11 cellular contexts compared by ENCODE assay signal in genomic region chr1:95953005-95953404, GRCh38.
DNase-seq lines count a peak whose midpoint lies in the region; ATAC-seq and TF ChIP-seq lines count a peak whose summit lies in the region.
"Had no signal": no experiment of that assay in that cellular context is flagged by ENCODE, and none has a peak within 500 bp of the region (broad histone marks: within the 10 kb centered on the region; RNA-seq: fewer than 3 reads in every experiment).

No MANE protein-coding gene starts in this region.

- H3K36me3 Mint-ChIP-seq in activated naive CD4-positive, alpha-beta T cell treated with anti-CD3 and anti-CD28 coated beads for 36 hours (ENCODE audit: low read depth), result no peaks in the 10 kb centered on the region
- no peaks in the 10 kb centered on the region for H3K36me3 Mint-ChIP-seq in naive thymus-derived CD4-positive, alpha-beta T cell

- H3K36me3 ChIP-seq in right lobe of liver (no peaks in the 10 kb centered on the region), ascending aorta (no peaks in the 10 kb centered on the region)
- H3K36me3 ChIP-seq in naive thymus-derived CD4-positive, alpha-beta T cell (ENCODE audit: control insufficient read depth in 2 of 3, insufficient read depth in 3 of 3, low read length in 3 of 3), result no peaks in the 10 kb centered on the region
- H3K36me3 ChIP-seq: neutrophil had no signal

- TF ChIP-seq POLR2A in right lobe of liver (IDR thresholded peaks at IDR 0.05), result no peak

- H3K9me3 ChIP-seq in right lobe of liver, result no peaks in the 10 kb centered on the region
- no peaks in the 10 kb centered on the region for H3K9me3 ChIP-seq in ascending aorta
- no peaks in the 10 kb centered on the region for H3K9me3 ChIP-seq in naive thymus-derived CD4-positive, alpha-beta T cell (ENCODE audit: control insufficient read depth in 2 of 3, low read length in 3 of 3)
- H3K9me3 ChIP-seq: neutrophil had no signal

- H3K4me3 Mint-ChIP-seq in activated naive CD4-positive, alpha-beta T cell treated with anti-CD3 and anti-CD28 coated beads for 36 hours, result no peak overlapping the region
- no peak overlapping the region for H3K4me3 Mint-ChIP-seq in naive thymus-derived CD4-positive, alpha-beta T cell

- H3K27ac Mint-ChIP-seq in activated naive CD4-positive, alpha-beta T cell treated with anti-CD3 and anti-CD28 coated beads for 36 hours, result no peak overlapping the region
- no peak overlapping the region for H3K27ac Mint-ChIP-seq in naive thymus-derived CD4-positive, alpha-beta T cell

- H3K27ac ChIP-seq in right lobe of liver, result no peak overlapping the region
- H3K27ac ChIP-seq in ascending aorta, result no peak overlapping the region
- H3K27ac ChIP-seq in naive thymus-derived CD4-positive, alpha-beta T cell (ENCODE audit: low read depth, low read length), result no peak overlapping the region
- H3K27ac ChIP-seq: neutrophil had no signal

- peaks cover 0 to 3% (median 0%) of the 10 kb centered on the region in 4 donors for H3K4me1 ChIP-seq in right lobe of liver
- H3K4me1 ChIP-seq in ascending aorta, result no peaks in the 10 kb centered on the region
- H3K4me1 ChIP-seq in naive thymus-derived CD4-positive, alpha-beta T cell (ENCODE audit: control insufficient read depth in 2 of 2, insufficient read depth in 2 of 2, low read length in 2 of 2), result no peaks in the 10 kb centered on the region

- ATAC-seq in right lobe of liver, result peak; percentile 93 to 97 (median 95)
- ATAC-seq in naive thymus-derived CD4-positive, alpha-beta T cell, result no peak

- TF ChIP-seq CTCF in LNCaP clone FGC (IDR thresholded peaks at IDR 0.05; ENCODE audit: control insufficient read depth, extremely low read depth, insufficient read depth) (peak; percentile 58), right lobe of liver (IDR thresholded peaks at IDR 0.05) (peak in 3 of 4 donors; percentile 17 to 44 (median 38)), GM10266 (IDR thresholded peaks at IDR 0.05; ENCODE audit: control insufficient read depth, insufficient read depth, low read depth, missing control alignments) (no peak), ascending aorta (IDR thresholded peaks at IDR 0.05) (peak in 1 of 3 experiments; percentile 8)

- H3K4me3 ChIP-seq in LNCaP clone FGC (ENCODE audit: low read depth, low read length), result no peak overlapping the region
- H3K4me3 ChIP-seq in right lobe of liver, result no peak overlapping the region
- H3K4me3 ChIP-seq in ascending aorta, result no peak overlapping the region
- H3K4me3 ChIP-seq in naive thymus-derived CD4-positive, alpha-beta T cell (ENCODE audit: low read length), result no peak overlapping the region

- no peaks in the 10 kb centered on the region for H3K27me3 ChIP-seq in right lobe of liver
- H3K27me3 ChIP-seq in ascending aorta, result no peaks in the 10 kb centered on the region
- H3K27me3 ChIP-seq in naive thymus-derived CD4-positive, alpha-beta T cell (ENCODE audit: control insufficient read depth in 2 of 2, insufficient read depth in 2 of 2, low read length in 2 of 2), result no peaks in the 10 kb centered on the region

- peaks cover 6% of the 10 kb centered on the region for H3K9me3 Mint-ChIP-seq in activated naive CD4-positive, alpha-beta T cell treated with anti-CD3 and anti-CD28 coated beads for 36 hours
- peaks cover 0 to 8% (median 3%) of the 10 kb centered on the region in 11 donors for H3K9me3 Mint-ChIP-seq in naive thymus-derived CD4-positive, alpha-beta T cell

- no peaks in the 10 kb centered on the region for H3K27me3 Mint-ChIP-seq in activated naive CD4-positive, alpha-beta T cell treated with anti-CD3 and anti-CD28 coated beads for 36 hours (ENCODE audit: low read depth)
- peaks cover 0 to 3% (median 0%) of the 10 kb centered on the region in 5 donors for H3K27me3 Mint-ChIP-seq in naive thymus-derived CD4-positive, alpha-beta T cell

- DNase-seq in D341Med (ENCODE audit: low spot score) (peak; percentile 34), LNCaP clone FGC (ENCODE audit: low read depth) (peak; percentile 23), astrocyte of the hippocampus (ENCODE audit: low read depth, low spot score) (peak; percentile 56), right lobe of liver (peak in 1 of 3 donors; percentile 48), GM10266 (ENCODE audit: extremely low spot score) (no peak), ascending aorta (ENCODE audit: low spot score in 2 of 2) (no peak)
- DNase-seq in activated naive CD4-positive, alpha-beta T cell treated with anti-CD3 and anti-CD28 coated beads for 36 hours, result no peak
- DNase-seq in naive thymus-derived CD4-positive, alpha-beta T cell, result no peak
- DNase-seq: activated CD4-positive, alpha-beta T cell treated with anti-CD3 and anti-CD28 coated beads, Interleukin-2, amount 50 U/mL, for 4 hours; effector CD8-positive, alpha-beta T cell had no signal

- intact Hi-C loops in right lobe of liver (cut with DNase I) (no loop called here), ascending aorta (cut with DNase I) (no loop called here)
- intact Hi-C loops in activated naive CD4-positive, alpha-beta T cell treated with anti-CD3 and anti-CD28 coated beads for 36 hours (cut with micrococcal nuclease), result no loop called here
- intact Hi-C loops in naive thymus-derived CD4-positive, alpha-beta T cell (cut with micrococcal nuclease), result no loop called here

- CTCF ChIA-PET in activated naive CD4-positive, alpha-beta T cell treated with anti-CD3 and anti-CD28 coated beads for 36 hours (lab: Charles Lee), result no interaction called here
- CTCF ChIA-PET in naive thymus-derived CD4-positive, alpha-beta T cell (lab: Charles Lee), result no interaction called here

- POLR2A ChIA-PET in naive thymus-derived CD4-positive, alpha-beta T cell (lab: Charles Lee), result no interaction called here

- 7% methylated on average over 4 of the region's 4 CpGs for WGBS in right lobe of liver (ENCODE audit: insufficient coverage, low coverage, low lambda C conversion rate, missing lambda C conversion rate)

- no peaks in the 10 kb centered on the region for H3K4me1 Mint-ChIP-seq in activated naive CD4-positive, alpha-beta T cell treated with anti-CD3 and anti-CD28 coated beads for 36 hours (ENCODE audit: low read depth)
- H3K4me1 Mint-ChIP-seq in naive thymus-derived CD4-positive, alpha-beta T cell, result peaks cover 0 to 6% (median 0%) of the 10 kb centered on the region in 7 donors

Comparison
In these comparisons a context has a peak if more than half of its experiments do, and no peak if none do; other contexts are left out.
1. DNase-seq: peak in D341Med (single experiment), LNCaP clone FGC (single experiment) and astrocyte of the hippocampus (single experiment); none in GM10266 (single experiment), ascending aorta (0 of 2), activated naive CD4-positive, alpha-beta T cell treated with anti-CD3 and anti-CD28 coated beads for 36 hours (single experiment) and naive thymus-derived CD4-positive, alpha-beta T cell (0 of 9).